In the genomic region with DNA sequence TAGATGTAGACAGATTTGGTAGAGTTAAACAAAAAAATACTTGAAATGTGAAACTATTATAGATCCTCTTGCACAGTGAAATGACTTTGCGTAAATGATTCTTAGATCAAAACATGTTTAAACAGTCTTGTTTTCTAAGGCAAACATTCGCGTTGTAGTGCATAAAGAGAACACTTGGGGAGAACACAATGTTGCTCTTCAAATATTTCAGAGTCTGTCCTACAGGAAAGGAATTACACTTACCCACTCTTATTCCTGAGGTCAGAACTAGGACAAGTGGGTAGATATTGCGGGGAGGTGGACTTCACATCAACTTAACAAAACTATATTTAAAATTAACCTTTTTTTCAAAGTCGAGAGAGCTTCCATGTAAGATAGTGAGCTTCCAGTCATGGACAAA, we compare ENCODE assay signal across 23 cellular contexts.
DNase-seq lines count a peak whose midpoint lies in the region; ATAC-seq and TF ChIP-seq lines count a peak whose summit lies in the region.
"Had no signal": no experiment of that assay in that cellular context is flagged by ENCODE, and none has a peak within 500 bp of the region (broad histone marks: within the 10 kb centered on the region; RNA-seq: fewer than 3 reads in every experiment).

No MANE protein-coding gene starts in this region.

- H3K4me1 ChIP-seq in lung (ENCODE audit: control insufficient read depth in 2 of 2, insufficient read depth in 2 of 2, low read length in 2 of 2) (no peaks in the 10 kb centered on the region), upper lobe of right lung (no peaks in the 10 kb centered on the region)
- H3K4me1 ChIP-seq: BE2C; BLaER1 treated with 17β-estradiol and CSF1 and Interleukin-3, amounts not matched to agents 10 nM and 100 nM; HAP-1 had no signal

- DNase-seq in DMS53 (lab: John Stamatoyannopoulos, UW): peak; percentile 20
- DNase-seq in DMS53 treated with DMSO at 0.1 percent for 48 hours (lab: John Stamatoyannopoulos, UW; ENCODE audit: unreplicated experiment): no peak
- DNase-seq in NCI-H748 (lab: John Stamatoyannopoulos, UW; ENCODE audit: unreplicated experiment): peak; percentile 18
- no peak for DNase-seq in NCI-H748 treated with DMSO at 0.1 percent for 48 hours (lab: John Stamatoyannopoulos, UW)
- no peak for DNase-seq in lung (ENCODE audit: low spot score)
- no peak for DNase-seq in upper lobe of right lung
- DNase-seq in NCI-H524 treated with DMSO at 0.1 percent for 48 hours (lab: John Stamatoyannopoulos, UW): no peak
- DNase-seq in activated CD4-positive, alpha-beta memory T cell treated with anti-CD3 and anti-CD28 coated beads, Interleukin-2, amount 10 ng/mL, durations not matched to agents 7 days and 5 days: no peak
- DNase-seq: ACHN; AML-193; BE2C; CD4-positive, alpha-beta T cell; CD8-positive, alpha-beta memory T cell; DMS 273 treated with DMSO at 0.1 percent for 48 hours; DND-41; GDM1; GOT3; HFFc6 had no signal

- H3K9me3 ChIP-seq in lung (ENCODE audit: control insufficient read depth in 2 of 2, insufficient read depth in 1 of 2, low read length in 1 of 2) (peaks cover 0 to 2% of the 10 kb centered on the region in 2 donors), upper lobe of right lung (no peaks in the 10 kb centered on the region)
- H3K9me3 ChIP-seq: BE2C; BLaER1 treated with 17β-estradiol and CSF1 and Interleukin-3, amounts not matched to agents 10 nM and 100 nM; HAP-1 had no signal

- no peaks in the 10 kb centered on the region for H3K36me3 Mint-ChIP-seq in activated CD4-positive, alpha-beta memory T cell treated with anti-CD3 and anti-CD28 coated beads, Interleukin-2, amount 10 ng/mL, durations not matched to agents 7 days and 5 days (ENCODE audit: low read depth)
- H3K36me3 Mint-ChIP-seq: CD14-positive monocyte; CD8-positive, alpha-beta memory T cell had no signal

- H3K36me3 ChIP-seq in lung (ENCODE audit: control insufficient read depth in 2 of 2, insufficient read depth in 2 of 2, low read length in 2 of 2) (no peaks in the 10 kb centered on the region), upper lobe of right lung (no peaks in the 10 kb centered on the region)
- H3K36me3 ChIP-seq: BE2C; BLaER1 treated with 17β-estradiol and CSF1 and Interleukin-3, amounts not matched to agents 10 nM and 100 nM; HAP-1 had no signal

- no peak overlapping the region for H3K27ac ChIP-seq in lung (ENCODE audit: low read depth in 1 of 2, low read length in 1 of 2)
- peak overlapping the region; percentile 33 for H3K27ac ChIP-seq in upper lobe of right lung
- H3K27ac ChIP-seq: 22Rv1; BLaER1 treated with 17β-estradiol and CSF1 and Interleukin-3, amounts not matched to agents 10 nM and 100 nM had no signal

- no peaks in the 10 kb centered on the region for H3K27me3 Mint-ChIP-seq in activated CD4-positive, alpha-beta memory T cell treated with anti-CD3 and anti-CD28 coated beads, Interleukin-2, amount 10 ng/mL, durations not matched to agents 7 days and 5 days
- H3K27me3 Mint-ChIP-seq: CD4-positive, alpha-beta T cell; CD8-positive, alpha-beta memory T cell had no signal

- H3K9me3 Mint-ChIP-seq in activated CD4-positive, alpha-beta memory T cell treated with anti-CD3 and anti-CD28 coated beads, Interleukin-2, amount 10 ng/mL, durations not matched to agents 7 days and 5 days: no peaks in the 10 kb centered on the region
- H3K9me3 Mint-ChIP-seq: CD4-positive, alpha-beta T cell had no signal

- no peak for TF ChIP-seq CTCF in lung (IDR thresholded peaks at IDR 0.05; ENCODE audit: control extremely low read depth, extremely low read depth)
- no peak for TF ChIP-seq CTCF in upper lobe of right lung (IDR thresholded peaks at IDR 0.05)

- H3K27ac Mint-ChIP-seq in activated CD4-positive, alpha-beta memory T cell treated with anti-CD3 and anti-CD28 coated beads, Interleukin-2, amount 10 ng/mL, durations not matched to agents 7 days and 5 days: no peak overlapping the region
- H3K27ac Mint-ChIP-seq: CD14-positive monocyte; CD4-positive, alpha-beta T cell; CD8-positive, alpha-beta memory T cell; HFFc6 had no signal

- intact Hi-C loops in upper lobe of right lung (cut with DNase I): no loop called here

- peak; percentile 72 for ATAC-seq in lung (ENCODE audit: insufficient read depth, low FRiP score)
- ATAC-seq in upper lobe of right lung: peak; percentile 93
- ATAC-seq: GM12878 had no signal

- H3K4me3 ChIP-seq in lung (no peak overlapping the region), upper lobe of right lung (no peak overlapping the region)
- H3K4me3 ChIP-seq: BLaER1 treated with 17β-estradiol and CSF1 and Interleukin-3, amounts not matched to agents 10 nM and 100 nM; GM12878; HAP-1 had no signal

- H3K27me3 ChIP-seq in lung (ENCODE audit: control insufficient read depth, insufficient read depth): no peaks in the 10 kb centered on the region
- no peaks in the 10 kb centered on the region for H3K27me3 ChIP-seq in upper lobe of right lung
- H3K27me3 ChIP-seq: BE2C; BLaER1 treated with 17β-estradiol and CSF1 and Interleukin-3, amounts not matched to agents 10 nM and 100 nM had no signal

- WGBS in lung, 2 donors: 66 to 84% methylated on average over 5 of the region's 5 CpGs

- no peaks in the 10 kb centered on the region for H3K4me1 Mint-ChIP-seq in activated CD4-positive, alpha-beta memory T cell treated with anti-CD3 and anti-CD28 coated beads, Interleukin-2, amount 10 ng/mL, durations not matched to agents 7 days and 5 days
- H3K4me1 Mint-ChIP-seq: CD14-positive monocyte; CD8-positive, alpha-beta memory T cell had no signal

- POLR2A ChIA-PET in activated CD4-positive, alpha-beta memory T cell treated with anti-CD3 and anti-CD28 coated beads, Interleukin-2, amount 10 ng/mL, durations not matched to agents 7 days and 5 days (lab: Charles Lee): no interaction called here

- H3K4me3 Mint-ChIP-seq in activated CD4-positive, alpha-beta memory T cell treated with anti-CD3 and anti-CD28 coated beads, Interleukin-2, amount 10 ng/mL, durations not matched to agents 7 days and 5 days: no peak overlapping the region
- H3K4me3 Mint-ChIP-seq: CD14-positive monocyte; CD4-positive, alpha-beta T cell; CD8-positive, alpha-beta memory T cell; HFFc6 had no signal

- CTCF ChIA-PET in activated CD4-positive, alpha-beta memory T cell treated with anti-CD3 and anti-CD28 coated beads, Interleukin-2, amount 10 ng/mL, durations not matched to agents 7 days and 5 days (lab: Charles Lee): no interaction called here

Comparison
In these comparisons a context has a peak if more than half of its experiments do, and no peak if none do; other contexts are left out.
1. DNase-seq: peak in DMS53 (single experiment) and NCI-H748 (single experiment); none in DMS53 treated with DMSO at 0.1 percent for 48 hours (single experiment), NCI-H748 treated with DMSO at 0.1 percent for 48 hours (single experiment), lung (single experiment), upper lobe of right lung (single experiment), NCI-H524 treated with DMSO at 0.1 percent for 48 hours (single experiment) and activated CD4-positive, alpha-beta memory T cell treated with anti-CD3 and anti-CD28 coated beads, Interleukin-2, amount 10 ng/mL, durations not matched to agents 7 days and 5 days (single experiment).